8 cellular contexts compared by ENCODE assay signal in genomic region chr11:47394322-47395224, GRCh38. TPM values are rescaled to one million over a fixed set of nuclear protein-coding genes. Genes with fewer than 3 reads are reported as not detected.
DNase-seq lines count a peak whose midpoint lies in the region; TF ChIP-seq lines count a peak whose summit lies in the region.

No MANE protein-coding gene starts in this region.

- TF ChIP-seq CTCF in breast epithelium (IDR thresholded peaks at IDR 0.05) (no peak), tibial artery (IDR thresholded peaks at IDR 0.05) (no peak)

- TF ChIP-seq POLR2A in breast epithelium (IDR thresholded peaks at IDR 0.05) = no peak

- H3K9me3 ChIP-seq in BLaER1 (no peaks in the 10 kb centered on the region), breast epithelium (no peaks in the 10 kb centered on the region), muscle layer of colon (ENCODE audit: low read length) (no peaks in the 10 kb centered on the region), tibial artery (no peaks in the 10 kb centered on the region)

- H3K27me3 Mint-ChIP-seq in T-helper 2 cell treated with Interferon-gamma antibody and Interleukin-4, amounts not matched to agents 5 μg/mL and 100 μg/mL, for 36 hours (ENCODE audit: low read depth) = no peaks in the 10 kb centered on the region

- H3K36me3 Mint-ChIP-seq in T-helper 2 cell treated with Interferon-gamma antibody and Interleukin-4, amounts not matched to agents 5 μg/mL and 100 μg/mL, for 36 hours (ENCODE audit: low read depth) = no peaks in the 10 kb centered on the region

- H3K4me1 ChIP-seq in BLaER1 (peaks cover 97% of the 10 kb centered on the region), breast epithelium (no peaks in the 10 kb centered on the region), muscle layer of colon (ENCODE audit: insufficient read depth, low read length) (peaks cover 5% of the 10 kb centered on the region), tibial artery (peaks cover 0 to 3% (median 1%) of the 10 kb centered on the region in 4 donors)

- H3K4me2 ChIP-seq in BLaER1 = peak overlapping the region; percentile 91

- peak overlapping the region; percentile 100 for H3K27ac ChIP-seq in BLaER1
- H3K27ac ChIP-seq in breast epithelium = peak overlapping the region; percentile 73 to 88
- H3K27ac ChIP-seq in muscle layer of colon (ENCODE audit: low read depth, low read length) = peak overlapping the region; percentile 23
- H3K27ac ChIP-seq in tibial artery = peak overlapping the region; percentile 22 to 48

- DNase-seq in H7 (peak; percentile 57), breast epithelium (ENCODE audit: low spot score in 2 of 2) (peak in 1 of 2 donors; percentile 49), tibial artery (peak in 1 of 2 donors; percentile 64), kidney tubule cell (ENCODE audit: low spot score) (no peak), NCI-H2171 treated with DMSO at 0.1 percent for 48 hours (lab: John Stamatoyannopoulos, UW) (no peak)
- DNase-seq in T-helper 2 cell treated with Interferon-gamma antibody and Interleukin-4, amounts not matched to agents 5 μg/mL and 100 μg/mL, for 36 hours (ENCODE audit: low spot score) = peak; percentile 55

- H3K9ac ChIP-seq in BLaER1 (peak overlapping the region; percentile 94), muscle layer of colon (ENCODE audit: low read length) (no peak overlapping the region)

- H3K4me3 Mint-ChIP-seq in T-helper 2 cell treated with Interferon-gamma antibody and Interleukin-4, amounts not matched to agents 5 μg/mL and 100 μg/mL, for 36 hours = peak overlapping the region; percentile 61

- H3K27me3 ChIP-seq in BLaER1 (no peaks in the 10 kb centered on the region), H7 (ENCODE audit: control insufficient read depth, insufficient read depth, low read length) (no peaks in the 10 kb centered on the region), breast epithelium (no peaks in the 10 kb centered on the region), muscle layer of colon (ENCODE audit: control insufficient read depth in 1 of 2, insufficient read depth in 2 of 2, low read length in 2 of 2) (no peaks in the 10 kb centered on the region), tibial artery (no peaks in the 10 kb centered on the region)

- H4K20me1 ChIP-seq in BLaER1 = no peaks in the 10 kb centered on the region

- peak overlapping the region; percentile 92 for H3K27ac Mint-ChIP-seq in T-helper 2 cell treated with Interferon-gamma antibody and Interleukin-4, amounts not matched to agents 5 μg/mL and 100 μg/mL, for 36 hours

- H3K4me1 Mint-ChIP-seq in T-helper 2 cell treated with Interferon-gamma antibody and Interleukin-4, amounts not matched to agents 5 μg/mL and 100 μg/mL, for 36 hours (ENCODE audit: low read depth) = peaks cover 26% of the 10 kb centered on the region

- H3K9me3 Mint-ChIP-seq in T-helper 2 cell treated with Interferon-gamma antibody and Interleukin-4, amounts not matched to agents 5 μg/mL and 100 μg/mL, for 36 hours = no peaks in the 10 kb centered on the region

- intact Hi-C loops in breast epithelium (cut with DNase I; ENCODE audit: low total_unique reads) (no loop called here), tibial artery (cut with DNase I; ENCODE audit: low total_unique reads) (no loop called here)

- H3K4me3 ChIP-seq in BLaER1 (peak overlapping the region; percentile 59), H7 (ENCODE audit: insufficient read depth, low read depth, low read length) (no peak overlapping the region), breast epithelium (peak overlapping the region in 2 of 3 donors; percentile 8 to 19), muscle layer of colon (ENCODE audit: low read depth in 1 of 2, low read length in 2 of 2) (no peak overlapping the region), tibial artery (peak overlapping the region; percentile 13 to 22)

- no peaks in the 10 kb centered on the region for H3K36me3 ChIP-seq in BLaER1
- H3K36me3 ChIP-seq in H7 (replicated peaks; ENCODE audit: control insufficient read depth, insufficient read depth, low read length) = no peaks in the 10 kb centered on the region
- H3K36me3 ChIP-seq in breast epithelium = no peaks in the 10 kb centered on the region
- no peaks in the 10 kb centered on the region for H3K36me3 ChIP-seq in muscle layer of colon (ENCODE audit: insufficient read depth, low read length)
- no peaks in the 10 kb centered on the region for H3K36me3 ChIP-seq in tibial artery

RNA-seq across cellular contexts. Expression of gene SLC39A13, which starts 13.8 kb away (rescaled TPM):
- total RNA-seq in H7 (2014; rRNA removed; shearing (Covaris generic)) = 26.7 and 29.0 TPM in 2 replicates
- total RNA-seq in breast epithelium = 10 to 100 TPM; 42.9 to 58.1 (median 52.8) TPM

RNA-seq across cellular contexts. Expression of gene SPI1, which starts 16.2 kb away (rescaled TPM):
- 0.42 and 0.81 TPM in 2 replicates for total RNA-seq in H7 (2014; rRNA removed; shearing (Covaris generic))
- 10 to 100 TPM; 12.5 to 34.9 (median 15.2) TPM for total RNA-seq in breast epithelium

RNA-seq across cellular contexts. Expression of gene PSMC3, which starts 31.7 kb away (rescaled TPM):
- total RNA-seq in H7 (2014; rRNA removed; shearing (Covaris generic)) = 132 and 162 TPM in 2 replicates
- total RNA-seq in breast epithelium = 100 to 1,000 TPM in 2 of 3 donors, 10 to 100 TPM in 1; 98.5 to 168 (median 144) TPM

RNA-seq across cellular contexts. Expression of gene MYBPC3, which starts 42.1 kb away (rescaled TPM):
- not detected in 2 replicates for total RNA-seq in H7 (2014; rRNA removed; shearing (Covaris generic))
- total RNA-seq in breast epithelium = under 1 TPM in 2 of 3 donors, not detected in 1; under 0.01 TPM

RNA-seq across cellular contexts. Expression of gene RAPSN, which starts 54.4 kb away (rescaled TPM):
- 0.33 and 0.42 TPM in 2 replicates for total RNA-seq in H7 (2014; rRNA removed; shearing (Covaris generic))
- total RNA-seq in breast epithelium = under 1 TPM in 1 of 3 donors, not detected in 2; 0.64 TPM

Comparison
In these comparisons a context has a peak if more than half of its experiments do, and no peak if none do; other contexts are left out.
1. H3K27ac ChIP-seq: peak in every context shown above with its lines; median percentile 100 in BLaER1; 80 in breast epithelium; 35 in tibial artery; 23 in muscle layer of colon.
2. H3K4me3 ChIP-seq: peak in BLaER1 (single experiment), breast epithelium (2 of 3) and tibial artery (2 of 2); none in H7 (single experiment) and muscle layer of colon (0 of 2).
3. DNase-seq: peak in H7 (single experiment) and T-helper 2 cell treated with Interferon-gamma antibody and Interleukin-4, amounts not matched to agents 5 μg/mL and 100 μg/mL, for 36 hours (single experiment); none in kidney tubule cell (single experiment) and NCI-H2171 treated with DMSO at 0.1 percent for 48 hours (single experiment).